29 cellular contexts compared by ENCODE assay signal in genomic region chr11:97943493-97943892, GRCh38.
"Had no signal": no experiment of that assay in that cellular context is flagged by ENCODE, and none has a peak within 500 bp of the region (broad histone marks: within the 10 kb centered on the region; RNA-seq: fewer than 3 reads in every experiment).

No MANE protein-coding gene starts in this region.

- H3K27me3 Mint-ChIP-seq: activated B cell treated with CpG ODN at 0.5 μM for 24 hours; activated CD4-positive, alpha-beta T cell treated with anti-CD3 and anti-CD28 coated beads for 36 hours; activated naive CD4-positive, alpha-beta T cell treated with anti-CD3 and anti-CD28 coated beads, Interleukin-2, amount 10 ng/mL, durations not matched to agents 7 days and 5 days; effector memory CD8-positive, alpha-beta T cell; natural killer cell treated with Interleukin-12 subunit alpha and Interleukin-12 subunit beta and Interleukin-15 and Interleukin-18, amount 100 ng/mL, for 72 hours; stimulated activated naive B cell treated with anti-CD40 and anti-IgM and Interleukin-4, amounts not matched to agents 10 μg/mL and 1 μg/mL and 100 μg/mL, for 72 hours; T-helper 17 cell had no signal

- H3K4me3 ChIP-seq: coronary artery, dorsolateral prefrontal cortex, left lung, lower lobe of right lung, mucosa of descending colon, sigmoid colon, stomach, thyroid gland, upper lobe of left lung, vagina had no signal

- H3K27me3 ChIP-seq: brain microvascular endothelial cell, dorsolateral prefrontal cortex, left lung, sigmoid colon, stomach, thyroid gland, upper lobe of left lung, vagina had no signal

- H3K9me3 ChIP-seq: lower lobe of right lung, sigmoid colon, thyroid gland, upper lobe of left lung, vagina had no signal

- H3K27ac Mint-ChIP-seq: activated B cell treated with CpG ODN at 0.5 μM for 24 hours; activated CD4-positive, alpha-beta T cell treated with anti-CD3 and anti-CD28 coated beads for 36 hours; activated naive CD4-positive, alpha-beta T cell treated with anti-CD3 and anti-CD28 coated beads, Interleukin-2, amount 10 ng/mL, durations not matched to agents 7 days and 5 days; activated T-helper 1 cell treated with anti-CD3 and anti-CD28 coated beads, Interleukin-12 subunit alpha, Interleukin-12 subunit beta, Interleukin-2, Interleukin-4 antibody, amounts not matched to agents 30 ng/mL and 10 ng/mL and 1 ng/mL, durations not matched to agents 14 hours and 24 hours and 36 hours; effector memory CD8-positive, alpha-beta T cell; natural killer cell treated with Interleukin-12 subunit alpha and Interleukin-12 subunit beta and Interleukin-15 and Interleukin-18, amount 100 ng/mL, for 72 hours; stimulated activated naive B cell treated with anti-CD40 and anti-IgM and Interleukin-4, amounts not matched to agents 10 μg/mL and 1 μg/mL and 100 μg/mL, for 72 hours; T-helper 17 cell had no signal

- H3K9me3 Mint-ChIP-seq: activated T-helper 1 cell treated with anti-CD3 and anti-CD28 coated beads, Interleukin-12 subunit alpha, Interleukin-12 subunit beta, Interleukin-2, Interleukin-4 antibody, amounts not matched to agents 30 ng/mL and 10 ng/mL and 1 ng/mL, durations not matched to agents 14 hours and 24 hours and 36 hours had no signal

- DNase-seq: activated B cell treated with CpG ODN at 0.5 μM for 24 hours; activated CD4-positive, alpha-beta T cell treated with anti-CD3 and anti-CD28 coated beads for 36 hours; activated CD4-positive, alpha-beta T cell treated with anti-CD3 and anti-CD28 coated beads, Interleukin-2, amount 50 U/mL, for 4 hours; activated CD8-positive, alpha-beta memory T cell treated with anti-CD3 and anti-CD28 coated beads for 24 hours; activated gamma-delta T cell; activated naive CD4-positive, alpha-beta T cell treated with anti-CD3 and anti-CD28 coated beads, Interleukin-2, amount 10 ng/mL, durations not matched to agents 7 days and 5 days; activated T-cell treated with anti-CD3 and anti-CD28 coated beads, Interleukin-2, amount 50 U/mL, for 1 hour; amniotic stem cell; brain microvascular endothelial cell; dorsolateral prefrontal cortex; effector memory CD8-positive, alpha-beta T cell; glutamatergic neuron; left lung; lower lobe of right lung; mesenchymal stem cell; mucosa of descending colon; sigmoid colon; stimulated activated CD4-positive, alpha-beta T cell treated with anti-CD3 and anti-CD28 coated beads, Interleukin-15, amount 100 ng/mL, for 24 hours; stimulated activated CD4-positive, alpha-beta T cell treated with anti-CD3 and anti-CD28 coated beads, Interleukin-2, amount 100 ng/mL, for 24 hours; stimulated activated naive B cell treated with anti-CD40 and anti-IgM and Interleukin-4, amounts not matched to agents 10 μg/mL and 1 μg/mL and 100 μg/mL, for 72 hours; stomach; T-helper 17 cell; thyroid gland; upper lobe of left lung had no signal

- H3K36me3 ChIP-seq: brain microvascular endothelial cell, left lung, lower lobe of right lung, sigmoid colon, stomach, thyroid gland, upper lobe of left lung, vagina had no signal

- ATAC-seq: activated CD4-positive, alpha-beta T cell treated with anti-CD3 and anti-CD28 coated beads for 36 hours; effector memory CD8-positive, alpha-beta T cell; esophagus mucosa; left lung; lower lobe of right lung; mucosa of descending colon; natural killer cell treated with Interleukin-12 subunit alpha and Interleukin-12 subunit beta and Interleukin-15 and Interleukin-18, amount 100 ng/mL, for 72 hours; stimulated activated naive B cell treated with anti-CD40 and anti-IgM and Interleukin-4, amounts not matched to agents 10 μg/mL and 1 μg/mL and 100 μg/mL, for 72 hours; T-helper 17 cell had no signal

- H3K36me3 Mint-ChIP-seq: activated naive CD4-positive, alpha-beta T cell treated with anti-CD3 and anti-CD28 coated beads, Interleukin-2, amount 10 ng/mL, durations not matched to agents 7 days and 5 days; natural killer cell treated with Interleukin-12 subunit alpha and Interleukin-12 subunit beta and Interleukin-15 and Interleukin-18, amount 100 ng/mL, for 72 hours; stimulated activated naive B cell treated with anti-CD40 and anti-IgM and Interleukin-4, amounts not matched to agents 10 μg/mL and 1 μg/mL and 100 μg/mL, for 72 hours had no signal

- H3K4me3 Mint-ChIP-seq: activated B cell treated with CpG ODN at 0.5 μM for 24 hours; activated CD4-positive, alpha-beta T cell treated with anti-CD3 and anti-CD28 coated beads for 36 hours; activated naive CD4-positive, alpha-beta T cell treated with anti-CD3 and anti-CD28 coated beads, Interleukin-2, amount 10 ng/mL, durations not matched to agents 7 days and 5 days; activated T-helper 1 cell treated with anti-CD3 and anti-CD28 coated beads, Interleukin-12 subunit alpha, Interleukin-12 subunit beta, Interleukin-2, Interleukin-4 antibody, amounts not matched to agents 30 ng/mL and 10 ng/mL and 1 ng/mL, durations not matched to agents 14 hours and 24 hours and 36 hours; effector memory CD8-positive, alpha-beta T cell; natural killer cell treated with Interleukin-12 subunit alpha and Interleukin-12 subunit beta and Interleukin-15 and Interleukin-18, amount 100 ng/mL, for 72 hours; stimulated activated naive B cell treated with anti-CD40 and anti-IgM and Interleukin-4, amounts not matched to agents 10 μg/mL and 1 μg/mL and 100 μg/mL, for 72 hours; T-helper 17 cell had no signal

- H3K27ac ChIP-seq: brain microvascular endothelial cell, coronary artery, dorsolateral prefrontal cortex, left lung, lower lobe of right lung, sigmoid colon, stomach, thyroid gland, upper lobe of left lung, vagina had no signal

- H3K4me1 ChIP-seq: left lung, lower lobe of right lung, sigmoid colon, stomach, thyroid gland, upper lobe of left lung, vagina had no signal

- H3K4me1 Mint-ChIP-seq: activated B cell treated with CpG ODN at 0.5 μM for 24 hours; activated CD4-positive, alpha-beta T cell treated with anti-CD3 and anti-CD28 coated beads for 36 hours; activated naive CD4-positive, alpha-beta T cell treated with anti-CD3 and anti-CD28 coated beads, Interleukin-2, amount 10 ng/mL, durations not matched to agents 7 days and 5 days; stimulated activated naive B cell treated with anti-CD40 and anti-IgM and Interleukin-4, amounts not matched to agents 10 μg/mL and 1 μg/mL and 100 μg/mL, for 72 hours; T-helper 17 cell had no signal
